28 cellular contexts compared by ENCODE assay signal in the genomic region with DNA sequence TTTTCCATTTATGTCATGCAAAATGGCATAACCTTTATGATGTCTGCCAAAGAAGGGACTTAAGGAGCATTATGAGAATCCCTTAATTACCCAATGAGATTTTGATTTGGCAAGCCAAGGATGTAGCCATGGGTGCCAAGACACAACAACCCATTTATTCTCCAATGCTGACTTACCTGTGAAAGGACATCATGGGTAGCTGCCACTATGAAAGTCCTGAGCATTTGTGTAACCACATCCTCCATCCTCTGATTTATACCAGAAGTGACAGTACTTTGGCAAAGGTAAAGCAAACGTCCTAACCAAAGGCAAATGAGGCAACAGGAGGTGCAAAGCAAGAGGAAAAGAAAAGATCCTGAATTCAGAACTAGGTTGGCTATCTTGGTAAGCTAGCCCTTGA.
"Had no signal": no experiment of that assay in that cellular context is flagged by ENCODE, and none has a peak within 500 bp of the region (broad histone marks: within the 10 kb centered on the region; RNA-seq: fewer than 3 reads in every experiment).

No MANE protein-coding gene starts in this region.

- H3K4me1 ChIP-seq: left lung, neural progenitor cell, parathyroid adenoma, right atrium auricular region, right lobe of liver, tibial nerve, uterus had no signal

- DNase-seq: hippocampal formation; immature natural killer cell; kidney; left colon; left lung; mesendoderm; naive B cell; natural killer cell; nephron progenitor cell; occipital lobe; right lobe of liver; stimulated activated CD4-positive, alpha-beta T cell treated with anti-CD3 and anti-CD28 coated beads, Interleukin-1b, Interleukin-23, amount 100 ng/mL, for 48 hours; stimulated activated CD4-positive, alpha-beta T cell treated with anti-CD3 and anti-CD28 coated beads, Interleukin-2, amount 100 ng/mL, for 48 hours; stimulated activated CD4-positive, alpha-beta T cell treated with anti-CD3 and anti-CD28 coated beads, Interleukin-4, amount 100 ng/mL, for 4 hours; stimulated activated CD8-positive, alpha-beta memory T cell treated with anti-CD3 and anti-CD28 coated beads, Interleukin-4, amount 100 ng/mL, for 48 hours; stimulated activated naive CD4-positive, alpha-beta T cell treated with Interleukin-2 at 50 U/mL for 16 hours; stimulated activated naive CD8-positive, alpha-beta T cell treated with anti-CD3 and anti-CD28 coated beads, Interleukin-15, amount 100 ng/mL, for 72 hours; uterus had no signal

- H3K36me3 Mint-ChIP-seq: immature natural killer cell; mesothelial cell of epicardium; naive B cell; natural killer cell; neural progenitor cell; stimulated activated memory B cell treated with anti-CD40 and anti-IgM and Interleukin-4, amounts not matched to agents 10 μg/mL and 1 μg/mL and 100 μg/mL, for 72 hours; type B pancreatic cell had no signal

- H3K4me3 ChIP-seq: left lung, lung, neural progenitor cell, right atrium auricular region, right lobe of liver, smooth muscle cell, tibial nerve, uterus had no signal

- H3K27me3 ChIP-seq: left lung, neural progenitor cell, neutrophil, right atrium auricular region, right lobe of liver, tibial nerve, uterus had no signal

- H3K9me3 ChIP-seq: left lung, neutrophil, right atrium auricular region, right lobe of liver, tibial nerve, uterus had no signal

- ATAC-seq: left colon; left lung; natural killer cell; right lobe of liver; stimulated activated memory B cell treated with anti-CD40 and anti-IgM and Interleukin-4, amounts not matched to agents 10 μg/mL and 1 μg/mL and 100 μg/mL, for 72 hours; stimulated activated naive CD8-positive, alpha-beta T cell treated with anti-CD3 and anti-CD28 coated beads, Interleukin-15, amount 100 ng/mL, for 72 hours had no signal

- H3K9me3 Mint-ChIP-seq: immature natural killer cell; mesothelial cell of epicardium; naive B cell; neural progenitor cell; stimulated activated naive CD8-positive, alpha-beta T cell treated with anti-CD3 and anti-CD28 coated beads, Interleukin-15, amount 100 ng/mL, for 72 hours; type B pancreatic cell had no signal

- H3K4me3 Mint-ChIP-seq: immature natural killer cell; mesothelial cell of epicardium; naive B cell; natural killer cell; nephron progenitor cell; neural progenitor cell; stimulated activated memory B cell treated with anti-CD40 and anti-IgM and Interleukin-4, amounts not matched to agents 10 μg/mL and 1 μg/mL and 100 μg/mL, for 72 hours; stimulated activated naive CD8-positive, alpha-beta T cell treated with anti-CD3 and anti-CD28 coated beads, Interleukin-15, amount 100 ng/mL, for 72 hours; type B pancreatic cell had no signal

- H3K27ac Mint-ChIP-seq: immature natural killer cell; mesothelial cell of epicardium; naive B cell; natural killer cell; nephron progenitor cell; neural progenitor cell; stimulated activated memory B cell treated with anti-CD40 and anti-IgM and Interleukin-4, amounts not matched to agents 10 μg/mL and 1 μg/mL and 100 μg/mL, for 72 hours; stimulated activated naive CD8-positive, alpha-beta T cell treated with anti-CD3 and anti-CD28 coated beads, Interleukin-15, amount 100 ng/mL, for 72 hours; type B pancreatic cell had no signal

- H3K4me1 Mint-ChIP-seq: mesothelial cell of epicardium, naive B cell, natural killer cell, nephron progenitor cell, neural progenitor cell had no signal

- H3K36me3 ChIP-seq: left lung, neural progenitor cell, neutrophil, right atrium auricular region, right lobe of liver, tibial nerve, uterus had no signal

- H3K27me3 Mint-ChIP-seq: stimulated activated memory B cell treated with anti-CD40 and anti-IgM and Interleukin-4, amounts not matched to agents 10 μg/mL and 1 μg/mL and 100 μg/mL, for 72 hours; stimulated activated naive CD8-positive, alpha-beta T cell treated with anti-CD3 and anti-CD28 coated beads, Interleukin-15, amount 100 ng/mL, for 72 hours; type B pancreatic cell had no signal

- H3K27ac ChIP-seq: left lung, neural progenitor cell, neutrophil, parathyroid adenoma, right atrium auricular region, right lobe of liver, tibial nerve, uterus had no signal
